18 cellular contexts compared by ENCODE assay signal in the genomic region with DNA sequence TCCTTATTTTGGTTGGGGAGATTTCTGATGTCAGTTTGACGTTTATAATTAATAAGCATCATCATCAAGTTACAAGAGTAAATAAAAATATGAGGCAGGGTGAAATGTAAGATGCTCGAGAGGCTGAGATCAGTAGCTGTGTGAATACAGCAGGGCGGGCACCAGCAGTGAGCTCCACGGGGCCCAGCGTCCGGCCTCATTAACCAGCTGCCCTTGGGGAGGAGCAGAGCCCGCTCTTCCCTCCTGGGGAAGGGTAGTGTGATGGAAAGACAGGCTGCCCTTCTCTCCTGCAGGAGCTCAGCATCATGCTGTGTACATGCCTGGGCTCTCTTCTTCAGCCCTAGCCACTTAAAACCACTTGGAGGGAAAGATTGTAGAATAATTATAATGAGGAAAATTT.
"Had no signal": no experiment of that assay in that cellular context is flagged by ENCODE, and none has a peak within 500 bp of the region (broad histone marks: within the 10 kb centered on the region; RNA-seq: fewer than 3 reads in every experiment).

No MANE protein-coding gene starts in this region.

- H3K4me3 Mint-ChIP-seq: immature natural killer cell; stimulated activated naive B cell treated with anti-CD40 and anti-IgM and Interleukin-4, amounts not matched to agents 10 μg/mL and 1 μg/mL and 100 μg/mL, for 72 hours; WTC11 had no signal

- DNase-seq: activated T-cell treated with anti-CD3 and anti-CD28 coated beads, Interleukin-2, amount 50 U/mL, for 1 hour; aorta; central memory CD4-positive, alpha-beta T cell; dermis blood vessel endothelial cell; effector memory CD4-positive, alpha-beta T cell; foreskin keratinocyte; immature natural killer cell; naive thymus-derived CD4-positive, alpha-beta T cell; sigmoid colon; stimulated activated CD4-positive, alpha-beta T cell treated with anti-CD3 and anti-CD28 coated beads, Interleukin-2, amount 100 ng/mL, for 48 hours; stimulated activated CD8-positive, alpha-beta memory T cell treated with anti-CD3 and anti-CD28 coated beads, Interleukin-4, amount 100 ng/mL, for 48 hours; stimulated activated naive B cell treated with anti-CD40 and anti-IgM and Interleukin-4, amounts not matched to agents 10 μg/mL and 1 μg/mL and 100 μg/mL, for 72 hours; trophoblast cell; uterus had no signal

- H3K9me3 Mint-ChIP-seq: activated naive CD4-positive, alpha-beta T cell treated with anti-CD3 and anti-CD28 coated beads, Interleukin-2, amount 50 U/mL, for 72 hours; immature natural killer cell; stimulated activated naive B cell treated with anti-CD40 and anti-IgM and Interleukin-4, amounts not matched to agents 10 μg/mL and 1 μg/mL and 100 μg/mL, for 72 hours; WTC11 had no signal

- H3K27ac Mint-ChIP-seq: immature natural killer cell; neural progenitor cell; stimulated activated naive B cell treated with anti-CD40 and anti-IgM and Interleukin-4, amounts not matched to agents 10 μg/mL and 1 μg/mL and 100 μg/mL, for 72 hours had no signal

- H3K36me3 Mint-ChIP-seq: activated naive CD4-positive, alpha-beta T cell treated with anti-CD3 and anti-CD28 coated beads, Interleukin-2, amount 50 U/mL, for 72 hours; immature natural killer cell; stimulated activated naive B cell treated with anti-CD40 and anti-IgM and Interleukin-4, amounts not matched to agents 10 μg/mL and 1 μg/mL and 100 μg/mL, for 72 hours had no signal

- ATAC-seq: activated naive CD4-positive, alpha-beta T cell treated with anti-CD3 and anti-CD28 coated beads, Interleukin-2, amount 50 U/mL, for 72 hours; foreskin keratinocyte; left lung; naive thymus-derived CD4-positive, alpha-beta T cell; stimulated activated naive B cell treated with anti-CD40 and anti-IgM and Interleukin-4, amounts not matched to agents 10 μg/mL and 1 μg/mL and 100 μg/mL, for 72 hours; WTC11 had no signal
